ENCODE assay signal across 8 cellular contexts in the genomic region with DNA sequence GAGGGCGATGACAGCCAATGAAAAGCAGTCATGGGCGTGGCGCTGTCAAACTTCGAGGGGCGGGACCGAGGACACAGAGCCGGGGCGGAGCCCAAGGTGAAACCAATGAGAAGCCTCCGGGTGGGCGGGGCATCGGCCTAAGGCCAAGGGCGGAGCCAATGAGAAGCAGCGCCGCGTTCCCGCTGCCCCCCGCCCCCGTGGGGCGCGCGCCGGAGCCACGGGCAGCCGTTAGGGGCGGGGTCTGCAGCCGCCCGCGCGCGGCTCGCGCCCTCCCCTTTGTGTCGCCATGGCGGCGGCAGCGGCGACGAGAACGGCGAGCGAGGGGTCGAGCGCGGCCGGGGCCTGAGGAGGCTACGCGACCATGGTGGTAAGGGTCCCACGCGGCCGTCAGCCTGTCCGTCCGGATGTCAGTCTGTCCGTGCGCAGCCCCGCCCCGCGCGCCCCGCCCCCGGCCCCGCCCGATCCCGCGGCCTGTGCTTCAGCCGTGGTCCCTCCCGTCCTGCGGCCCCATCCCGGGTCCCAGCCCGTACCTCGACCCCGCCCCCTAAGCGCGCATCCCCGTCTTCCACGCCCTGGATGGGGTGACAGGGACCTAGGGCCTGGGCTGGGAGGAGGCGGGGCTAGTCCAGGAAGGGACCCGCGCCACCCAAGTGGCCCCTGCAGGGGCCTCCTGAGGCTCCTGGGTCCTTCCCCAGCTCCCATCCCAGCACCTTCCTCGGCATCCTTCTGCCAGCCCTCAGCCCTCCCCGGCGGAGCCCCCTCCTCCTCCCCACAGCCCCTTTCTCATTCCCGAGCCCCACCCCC. TPM values are rescaled to one million over a fixed set of nuclear protein-coding genes. Genes with fewer than 3 reads are reported as not detected.
A peak's percentile ranks its signal among the peaks of the same experiment; 100 is the strongest.
DNase-seq lines count a peak whose midpoint lies in the region; ATAC-seq, FAIRE-seq and TF ChIP-seq lines count a peak whose summit lies in the region.

A gene with protein sequence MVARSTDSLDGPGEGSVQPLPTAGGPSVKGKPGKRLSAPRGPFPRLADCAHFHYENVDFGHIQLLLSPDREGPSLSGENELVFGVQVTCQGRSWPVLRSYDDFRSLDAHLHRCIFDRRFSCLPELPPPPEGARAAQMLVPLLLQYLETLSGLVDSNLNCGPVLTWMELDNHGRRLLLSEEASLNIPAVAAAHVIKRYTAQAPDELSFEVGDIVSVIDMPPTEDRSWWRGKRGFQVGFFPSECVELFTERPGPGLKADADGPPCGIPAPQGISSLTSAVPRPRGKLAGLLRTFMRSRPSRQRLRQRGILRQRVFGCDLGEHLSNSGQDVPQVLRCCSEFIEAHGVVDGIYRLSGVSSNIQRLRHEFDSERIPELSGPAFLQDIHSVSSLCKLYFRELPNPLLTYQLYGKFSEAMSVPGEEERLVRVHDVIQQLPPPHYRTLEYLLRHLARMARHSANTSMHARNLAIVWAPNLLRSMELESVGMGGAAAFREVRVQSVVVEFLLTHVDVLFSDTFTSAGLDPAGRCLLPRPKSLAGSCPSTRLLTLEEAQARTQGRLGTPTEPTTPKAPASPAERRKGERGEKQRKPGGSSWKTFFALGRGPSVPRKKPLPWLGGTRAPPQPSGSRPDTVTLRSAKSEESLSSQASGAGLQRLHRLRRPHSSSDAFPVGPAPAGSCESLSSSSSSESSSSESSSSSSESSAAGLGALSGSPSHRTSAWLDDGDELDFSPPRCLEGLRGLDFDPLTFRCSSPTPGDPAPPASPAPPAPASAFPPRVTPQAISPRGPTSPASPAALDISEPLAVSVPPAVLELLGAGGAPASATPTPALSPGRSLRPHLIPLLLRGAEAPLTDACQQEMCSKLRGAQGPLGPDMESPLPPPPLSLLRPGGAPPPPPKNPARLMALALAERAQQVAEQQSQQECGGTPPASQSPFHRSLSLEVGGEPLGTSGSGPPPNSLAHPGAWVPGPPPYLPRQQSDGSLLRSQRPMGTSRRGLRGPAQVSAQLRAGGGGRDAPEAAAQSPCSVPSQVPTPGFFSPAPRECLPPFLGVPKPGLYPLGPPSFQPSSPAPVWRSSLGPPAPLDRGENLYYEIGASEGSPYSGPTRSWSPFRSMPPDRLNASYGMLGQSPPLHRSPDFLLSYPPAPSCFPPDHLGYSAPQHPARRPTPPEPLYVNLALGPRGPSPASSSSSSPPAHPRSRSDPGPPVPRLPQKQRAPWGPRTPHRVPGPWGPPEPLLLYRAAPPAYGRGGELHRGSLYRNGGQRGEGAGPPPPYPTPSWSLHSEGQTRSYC (plus strand): TSS at position 267 of the 804 bp plus-strand sequence. CDS start 95 bp downstream, at position 362.

- peaks cover 11% of the 10 kb centered on the region for H3K4me1 Mint-ChIP-seq in Caco-2 (ENCODE audit: low read depth, unreplicated experiment)
- peaks cover 18% of the 10 kb centered on the region in 2 donors for H3K4me1 Mint-ChIP-seq in effector memory CD8-positive, alpha-beta T cell (ENCODE audit: low read depth in 2 of 2)
- peaks cover 11% of the 10 kb centered on the region for H3K4me1 Mint-ChIP-seq in memory B cell

- FAIRE-seq in HTR-8/SVneo (lab: Jason Lieb, UNC) = peak; percentile 83

- POLR2A ChIA-PET in Caco-2 (lab: Charles Lee) = no interaction called here
- POLR2A ChIA-PET in activated CD8-positive, alpha-beta memory T cell treated with anti-CD3 and anti-CD28 coated beads for 36 hours (lab: Charles Lee) = interaction anchor here (2.1 kb wide), 1 partner anchor 30 kb away, joined by 6 read pairs; the partner anchor contains the start of genes PSENEN and U2AF1L4

- TF ChIP-seq CTCF in Caco-2 (IDR thresholded peaks at IDR 0.05; ENCODE audit: insufficient read depth in 1 of 2, low read depth in 1 of 2, low read length in 1 of 2, severe bottlenecking in 1 of 2, unreplicated experiment in 1 of 2) = no peak

- H3K4me1 ChIP-seq in Caco-2 = no peaks in the 10 kb centered on the region

- H3K4me3 ChIP-seq in Caco-2 (ENCODE audit: low read depth, low read length) = peak within 1 kb of the TSS; percentile 82

- intact Hi-C loops in Caco-2 (cut with micrococcal nuclease; ENCODE audit: unreplicated experiment) = loop anchor here (2.0 kb wide), 1 partner anchor 17 kb away; the partner anchor contains the start of gene PROSER3

- H3K36me3 ChIP-seq in Caco-2 (ENCODE audit: control insufficient read depth, insufficient read depth, low read length) = no peaks in the 10 kb centered on the region

- peaks cover 5% of the 10 kb centered on the region for H3K27me3 Mint-ChIP-seq in Caco-2 (ENCODE audit: insufficient read depth, unreplicated experiment)
- no peaks in the 10 kb centered on the region for H3K27me3 Mint-ChIP-seq in effector memory CD8-positive, alpha-beta T cell
- no peaks in the 10 kb centered on the region for H3K27me3 Mint-ChIP-seq in memory B cell

- BruUV-seq in Caco-2 (replicated peaks; lab: Mats Ljungman, UMichigan) = no TSS peak

- H3K9me3 Mint-ChIP-seq in Caco-2 (ENCODE audit: unreplicated experiment) (no peaks in the 10 kb centered on the region), memory B cell (no peaks in the 10 kb centered on the region)
- no peaks in the 10 kb centered on the region for H3K9me3 Mint-ChIP-seq in effector memory CD8-positive, alpha-beta T cell

- CTCF ChIA-PET in Caco-2 (lab: Charles Lee) = interaction anchor here (0.5 kb wide), 1 partner anchor 84 kb away, joined by 6 read pairs; no protein-coding TSS in a partner anchor
- CTCF ChIA-PET in activated CD8-positive, alpha-beta memory T cell treated with anti-CD3 and anti-CD28 coated beads for 36 hours (lab: Charles Lee) = interaction anchor here (1.4 kb wide), 1 partner anchor 15 kb away, joined by 4 read pairs; no protein-coding TSS in a partner anchor

- no peaks in the 10 kb centered on the region for H3K27me3 ChIP-seq in Caco-2 (replicated peaks; ENCODE audit: control insufficient read depth, insufficient read depth, low read length)

- H3K36me3 Mint-ChIP-seq in Caco-2 (ENCODE audit: insufficient read depth, unreplicated experiment) (peaks cover 18% of the 10 kb centered on the region), memory B cell (peaks cover 2% of the 10 kb centered on the region)
- peaks cover 6% of the 10 kb centered on the region for H3K36me3 Mint-ChIP-seq in effector memory CD8-positive, alpha-beta T cell (ENCODE audit: insufficient read depth)

- H3K27ac Mint-ChIP-seq in Caco-2 (ENCODE audit: unreplicated experiment) (no peak within 1 kb of the TSS), memory B cell (peak within 1 kb of the TSS; percentile 83)
- H3K27ac Mint-ChIP-seq in effector memory CD8-positive, alpha-beta T cell = peak within 1 kb of the TSS; percentile 38 to 73

- no peaks in the 10 kb centered on the region for H3K9me3 ChIP-seq in Caco-2

- ATAC-seq in GM21381 (IDR thresholded peaks at IDR 0.05; ENCODE audit: unreplicated experiment) (peak; percentile 88), memory B cell (ENCODE audit: low read depth) (peak; percentile 97)
- peak; percentile 97 for ATAC-seq in effector memory CD8-positive, alpha-beta T cell (replicated peaks)

- peak within 1 kb of the TSS; percentile 79 for H3K4me3 Mint-ChIP-seq in Caco-2 (ENCODE audit: unreplicated experiment)
- peak within 1 kb of the TSS; percentile 72 to 86 for H3K4me3 Mint-ChIP-seq in effector memory CD8-positive, alpha-beta T cell
- peak within 1 kb of the TSS; percentile 93 for H3K4me3 Mint-ChIP-seq in memory B cell

- DNase-seq in Caco-2 (peak; percentile 99), HTR-8/SVneo (ENCODE audit: insufficient read length, low spot score) (peak; percentile 95), NOMO-1 treated with DMSO at 0.1 percent for 48 hours (lab: John Stamatoyannopoulos, UW; ENCODE audit: unreplicated experiment) (peak; percentile 98), memory B cell (ENCODE audit: low spot score in 2 of 2) (peak; percentile 95 to 97)
- DNase-seq in effector memory CD8-positive, alpha-beta T cell = peak; percentile 97 to 99 (median 99)
- DNase-seq in stimulated activated CD8-positive, alpha-beta memory T cell treated with anti-CD3 and anti-CD28 coated beads, Interleukin-12 subunit alpha, Interleukin-12 subunit beta, amount 100 ng/mL, for 1 hour (ENCODE audit: low read depth) = peak; percentile 96

RNA-seq across cellular contexts. Expression of the gene that starts here (rescaled TPM):
- total RNA-seq in Caco-2 (2022) = 17.8 and 18.3 TPM in 2 replicates
- total RNA-seq in activated CD8-positive, alpha-beta memory T cell treated with anti-CD3 and anti-CD28 coated beads for 36 hours = 10 to 100 TPM; 12.0 to 16.5 TPM

Comparison
In these comparisons a context has a peak if more than half of its experiments do, and no peak if none do; other contexts are left out.
1. Peak in every context shown above with its lines: DNase-seq, ATAC-seq and H3K4me3 ChIP-seq.